ENCODE assay signal across 27 cellular contexts in the genomic region with DNA sequence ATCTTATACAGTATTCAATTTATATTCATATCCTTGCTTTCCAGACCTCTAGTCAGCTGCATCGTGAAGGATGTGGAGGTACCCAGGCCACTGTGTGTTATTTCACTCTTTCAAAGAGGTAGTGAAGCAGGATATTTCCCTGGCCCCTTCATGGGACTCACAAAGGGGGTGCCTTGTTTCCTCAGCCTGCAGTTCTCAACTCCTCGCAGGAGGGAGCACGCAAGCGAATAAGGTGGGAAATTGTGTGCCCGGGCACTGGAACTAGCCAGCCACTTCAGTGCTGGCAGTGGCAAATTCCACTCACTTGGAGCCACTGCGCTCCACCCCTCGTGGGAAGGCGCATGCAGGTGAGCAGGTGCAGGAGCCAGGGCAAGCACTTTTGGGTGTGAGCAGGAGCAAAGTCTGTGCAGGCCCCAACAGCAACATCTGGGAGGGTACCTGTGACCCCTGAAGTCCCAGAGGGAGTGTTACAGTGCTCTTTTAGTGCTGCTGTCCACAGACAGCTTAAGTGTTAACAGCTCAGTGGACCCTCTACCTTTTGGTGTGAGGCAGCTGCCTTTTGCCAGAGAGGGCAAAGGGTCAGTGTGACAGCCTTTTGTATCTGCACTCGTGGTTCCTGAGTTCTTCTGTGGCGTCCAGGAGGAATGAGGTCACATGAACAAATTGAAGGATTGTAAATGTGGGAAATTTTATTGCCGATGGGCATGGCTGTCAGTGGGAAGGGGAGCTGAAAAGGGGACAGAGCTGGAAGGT.
"Had no signal": no experiment of that assay in that cellular context is flagged by ENCODE, and none has a peak within 500 bp of the region (broad histone marks: within the 10 kb centered on the region; RNA-seq: fewer than 3 reads in every experiment).

No MANE protein-coding gene starts in this region.

- H3K27me3 ChIP-seq: right atrium auricular region, uterus had no signal

- H3K36me3 ChIP-seq: esophagus squamous epithelium, heart right ventricle, right atrium auricular region, thoracic aorta, uterus had no signal

- H3K4me1 Mint-ChIP-seq: activated CD4-positive, alpha-beta T cell treated with anti-CD3 and anti-CD28 coated beads, Interleukin-2, amount 10 ng/mL, durations not matched to agents 7 days and 5 days; activated naive CD4-positive, alpha-beta T cell treated with anti-CD3 and anti-CD28 coated beads, Interleukin-2, amount 50 U/mL, for 24 hours; activated naive CD8-positive, alpha-beta T cell treated with anti-CD3 and anti-CD28 coated beads, Interleukin-2, amount 50 U/mL, for 24 hours; central memory CD8-positive, alpha-beta T cell; nephron progenitor cell had no signal

- FAIRE-seq: bronchial epithelial cell had no signal

- H3K27ac Mint-ChIP-seq: activated CD4-positive, alpha-beta T cell treated with anti-CD3 and anti-CD28 coated beads, Interleukin-2, amount 10 ng/mL, durations not matched to agents 7 days and 5 days; activated CD8-positive, alpha-beta T cell treated with anti-CD3 and anti-CD28 coated beads for 36 hours; activated naive CD4-positive, alpha-beta T cell treated with anti-CD3 and anti-CD28 coated beads, Interleukin-2, amount 50 U/mL, for 24 hours; activated naive CD8-positive, alpha-beta T cell treated with anti-CD3 and anti-CD28 coated beads, Interleukin-2, amount 50 U/mL, for 24 hours; activated T-helper 2 cell treated with anti-CD3 and anti-CD28 coated beads, Interferon-gamma antibody, Interleukin-2, Interleukin-4, amounts not matched to agents 10 μg/mL and 5 μg/mL and 100 μg/mL, durations not matched to agents 14 hours and 24 hours and 36 hours; dendritic cell treated with granulocyte-macrophage colony-stimulating factor and Interleukin-4, amounts not matched to agents 40 ng/mL and 50 ng/mL, for 4 days; nephron progenitor cell; T-helper 1 cell treated with Interleukin-12 subunit alpha and Interleukin-12 subunit beta and Interleukin-4 antibody, amounts not matched to agents 30 μg/mL and 1 μg/mL, for 36 hours had no signal

- DNase-seq: activated CD4-positive, alpha-beta T cell treated with anti-CD3 and anti-CD28 coated beads for 1 hour; activated CD4-positive, alpha-beta T cell treated with anti-CD3 and anti-CD28 coated beads, Interleukin-2, amount 10 ng/mL, durations not matched to agents 7 days and 5 days; activated CD8-positive, alpha-beta T cell treated with anti-CD3 and anti-CD28 coated beads for 36 hours; activated naive CD8-positive, alpha-beta T cell treated with anti-CD3 and anti-CD28 coated beads, Interleukin-2, amount 50 U/mL, for 24 hours; activated T-cell treated with anti-CD3 and anti-CD28 coated beads, Interleukin-2, amount 50 U/mL, for 48 hours; esophagus squamous epithelium; foreskin melanocyte; heart right ventricle; islet precursor cell; left ventricle myocardium superior; nephron progenitor cell; occipital lobe; stimulated activated CD4-positive, alpha-beta T cell treated with anti-CD3 and anti-CD28 coated beads, Interleukin-2, amount 100 ng/mL, for 48 hours; stimulated activated naive CD8-positive, alpha-beta T cell treated with anti-CD3 and anti-CD28 coated beads, Interleukin-15, Interleukin-2, amounts not matched to agents 100 U/mL and 50 U/mL, for 24 hours; SW 1271; T-helper 9 cell; trophoblast cell; uterus had no signal

- H3K27ac ChIP-seq: epithelial cell of prostate, esophagus squamous epithelium, heart right ventricle, right atrium auricular region, thoracic aorta, uterus had no signal

- H3K9me3 ChIP-seq: esophagus squamous epithelium, right atrium auricular region, thoracic aorta, uterus had no signal

- H3K4me1 ChIP-seq: esophagus squamous epithelium, right atrium auricular region, uterus had no signal

- ATAC-seq: activated CD8-positive, alpha-beta T cell treated with anti-CD3 and anti-CD28 coated beads for 36 hours; activated naive CD8-positive, alpha-beta T cell treated with anti-CD3 and anti-CD28 coated beads, Interleukin-2, amount 50 U/mL, for 24 hours; heart right ventricle; left ventricle myocardium superior; stimulated activated naive CD8-positive, alpha-beta T cell treated with anti-CD3 and anti-CD28 coated beads, Interleukin-15, Interleukin-2, amounts not matched to agents 100 U/mL and 50 U/mL, for 24 hours had no signal

- H3K4me3 Mint-ChIP-seq: activated CD4-positive, alpha-beta T cell treated with anti-CD3 and anti-CD28 coated beads, Interleukin-2, amount 10 ng/mL, durations not matched to agents 7 days and 5 days; activated CD8-positive, alpha-beta T cell treated with anti-CD3 and anti-CD28 coated beads for 36 hours; activated naive CD4-positive, alpha-beta T cell treated with anti-CD3 and anti-CD28 coated beads, Interleukin-2, amount 50 U/mL, for 24 hours; activated naive CD8-positive, alpha-beta T cell treated with anti-CD3 and anti-CD28 coated beads, Interleukin-2, amount 50 U/mL, for 24 hours; central memory CD8-positive, alpha-beta T cell; dendritic cell treated with granulocyte-macrophage colony-stimulating factor and Interleukin-4, amounts not matched to agents 40 ng/mL and 50 ng/mL, for 4 days; nephron progenitor cell; T-helper 1 cell treated with Interleukin-12 subunit alpha and Interleukin-12 subunit beta and Interleukin-4 antibody, amounts not matched to agents 30 μg/mL and 1 μg/mL, for 36 hours had no signal

- H3K9me3 Mint-ChIP-seq: activated CD4-positive, alpha-beta T cell treated with anti-CD3 and anti-CD28 coated beads, Interleukin-2, amount 10 ng/mL, durations not matched to agents 7 days and 5 days; activated CD8-positive, alpha-beta T cell treated with anti-CD3 and anti-CD28 coated beads for 36 hours; activated naive CD4-positive, alpha-beta T cell treated with anti-CD3 and anti-CD28 coated beads, Interleukin-2, amount 50 U/mL, for 24 hours; activated naive CD8-positive, alpha-beta T cell treated with anti-CD3 and anti-CD28 coated beads, Interleukin-2, amount 50 U/mL, for 24 hours; activated T-helper 2 cell treated with anti-CD3 and anti-CD28 coated beads, Interferon-gamma antibody, Interleukin-2, Interleukin-4, amounts not matched to agents 10 μg/mL and 5 μg/mL and 100 μg/mL, durations not matched to agents 14 hours and 24 hours and 36 hours; central memory CD8-positive, alpha-beta T cell; dendritic cell treated with granulocyte-macrophage colony-stimulating factor and Interleukin-4, amounts not matched to agents 40 ng/mL and 50 ng/mL, for 4 days; T-helper 1 cell treated with Interleukin-12 subunit alpha and Interleukin-12 subunit beta and Interleukin-4 antibody, amounts not matched to agents 30 μg/mL and 1 μg/mL, for 36 hours had no signal

- H3K4me3 ChIP-seq: esophagus squamous epithelium, heart right ventricle, right atrium auricular region, thoracic aorta, uterus had no signal

- H3K36me3 Mint-ChIP-seq: activated naive CD4-positive, alpha-beta T cell treated with anti-CD3 and anti-CD28 coated beads, Interleukin-2, amount 50 U/mL, for 24 hours had no signal
